In genomic region chr7:143620053-143620452, GRCh38 we compare ENCODE assay signal across 8 cellular contexts. TPM values are rescaled to one million over a fixed set of nuclear protein-coding genes. Genes with fewer than 3 reads are reported as not detected.
DNase-seq lines count a peak whose midpoint lies in the region; ATAC-seq and TF ChIP-seq lines count a peak whose summit lies in the region.
"Not testable (repeated sequence)": the region's sequence is repeated elsewhere in the genome, so short reads cannot be mapped to it uniquely, and the experiment has no call there.

No MANE protein-coding gene starts in this region.

- H3K4me1 Mint-ChIP-seq in activated B cell treated with CpG ODN at 0.5 μM for 24 hours = not testable (repeated sequence)

- H3K36me3 ChIP-seq in breast epithelium, lower lobe of right lung, thoracic aorta: not testable (repeated sequence)

- not testable (repeated sequence) for H3K36me3 Mint-ChIP-seq in activated B cell treated with CpG ODN at 0.5 μM for 24 hours (ENCODE audit: low read depth)

- intact Hi-C loops in activated B cell treated with CpG ODN at 0.5 μM for 24 hours (cut with micrococcal nuclease); breast epithelium (cut with DNase I; ENCODE audit: low total_unique reads); lower lobe of right lung (cut with DNase I): not testable (repeated sequence)

- not testable (repeated sequence) for H3K9me3 Mint-ChIP-seq in activated B cell treated with CpG ODN at 0.5 μM for 24 hours

- H3K4me3 Mint-ChIP-seq in activated B cell treated with CpG ODN at 0.5 μM for 24 hours = not testable (repeated sequence)

- ATAC-seq in GM18498 (IDR thresholded peaks at IDR 0.05; ENCODE audit: unreplicated experiment) (peak; percentile 28), GM19397 (IDR thresholded peaks at IDR 0.05; ENCODE audit: unreplicated experiment) (peak; percentile 23), HG02588 (IDR thresholded peaks at IDR 0.05; ENCODE audit: unreplicated experiment) (peak; percentile 13), HG03135 (IDR thresholded peaks at IDR 0.05; ENCODE audit: unreplicated experiment) (peak; percentile 27), activated B cell treated with CpG ODN at 0.5 μM for 24 hours (ENCODE audit: low read depth) (peak; percentile 26), lower lobe of right lung (peak; percentile 81 to 91), thoracic aorta (ENCODE audit: insufficient number of reproducible peaks, low FRiP score, low read depth) (peak; percentile 86)

- H3K27me3 Mint-ChIP-seq in activated B cell treated with CpG ODN at 0.5 μM for 24 hours = not testable (repeated sequence)

- not testable (repeated sequence) for H3K27ac ChIP-seq in breast epithelium, lower lobe of right lung, thoracic aorta

- not testable (repeated sequence) for TF ChIP-seq CTCF in activated B cell treated with CpG ODN at 0.5 μM for 24 hours (IDR thresholded peaks at IDR 0.05); breast epithelium (IDR thresholded peaks at IDR 0.05); lower lobe of right lung (IDR thresholded peaks at IDR 0.05)
- TF ChIP-seq CTCF in thoracic aorta (IDR thresholded peaks at IDR 0.05) = peak; percentile 61

- H3K4me3 ChIP-seq in breast epithelium = peak overlapping the region in 1 of 3 donors; percentile 21
- not testable (repeated sequence) for H3K4me3 ChIP-seq in lower lobe of right lung, thoracic aorta

- not testable (repeated sequence) for H3K9me3 ChIP-seq in breast epithelium, lower lobe of right lung, thoracic aorta

- POLR2A ChIA-PET in activated B cell treated with CpG ODN at 0.5 μM for 24 hours (lab: Charles Lee) = not testable (repeated sequence)

- H3K4me1 ChIP-seq in breast epithelium; lower lobe of right lung; thoracic aorta (ENCODE audit: control insufficient read depth in 1 of 2, low read depth in 2 of 2): not testable (repeated sequence)

- TF ChIP-seq POLR2A in breast epithelium (IDR thresholded peaks at IDR 0.05) = not testable (repeated sequence)

- H3K27ac Mint-ChIP-seq in activated B cell treated with CpG ODN at 0.5 μM for 24 hours = not testable (repeated sequence)

- CTCF ChIA-PET in activated B cell treated with CpG ODN at 0.5 μM for 24 hours (lab: Charles Lee) = not testable (repeated sequence)

- DNase-seq in activated B cell treated with CpG ODN at 0.5 μM for 24 hours, lower lobe of right lung: not testable (repeated sequence)
- DNase-seq in breast epithelium (ENCODE audit: low spot score in 2 of 2) = peak; percentile 52 to 57
- DNase-seq in thoracic aorta (ENCODE audit: low spot score) = peak; percentile 68

- H3K27me3 ChIP-seq in breast epithelium; lower lobe of right lung (ENCODE audit: low read depth); thoracic aorta (replicated peaks; ENCODE audit: insufficient read depth): not testable (repeated sequence)

RNA-seq across cellular contexts. Expression of gene TCAF2, which starts 0.7 kb away (rescaled TPM):
- total RNA-seq in activated B cell treated with CpG ODN at 0.5 μM for 24 hours = 15.0 and 17.4 TPM in 2 replicates
- 10 to 100 TPM in 1 of 3 donors, 1 to 10 TPM in 2; 2.2 to 14.0 (median 4.6) TPM for total RNA-seq in breast epithelium
- 6.2 TPM for total RNA-seq in lower lobe of right lung
- 1 to 10 TPM; 2.2 to 6.1 TPM for total RNA-seq in thoracic aorta

RNA-seq across cellular contexts. Expression of gene CTAGE15, which starts 48.5 kb away (rescaled TPM):
- total RNA-seq in activated B cell treated with CpG ODN at 0.5 μM for 24 hours (not detected in 2 replicates), breast epithelium (1 to 10 TPM in 1 of 3 donors, not detected in 2; 9.7 TPM), lower lobe of right lung (0.95 TPM), thoracic aorta (not detected)

Comparison
In these comparisons a context has a peak if more than half of its experiments do, and no peak if none do; other contexts are left out.
1. ATAC-seq: peak in every context shown above with its lines; median percentile 86 in lower lobe of right lung; 86 in thoracic aorta; 28 in GM18498; 27 in HG03135; 26 in activated B cell treated with CpG ODN at 0.5 μM for 24 hours; 23 in GM19397; 13 in HG02588.